ENCODE assay signal across 8 cellular contexts in the genomic region with DNA sequence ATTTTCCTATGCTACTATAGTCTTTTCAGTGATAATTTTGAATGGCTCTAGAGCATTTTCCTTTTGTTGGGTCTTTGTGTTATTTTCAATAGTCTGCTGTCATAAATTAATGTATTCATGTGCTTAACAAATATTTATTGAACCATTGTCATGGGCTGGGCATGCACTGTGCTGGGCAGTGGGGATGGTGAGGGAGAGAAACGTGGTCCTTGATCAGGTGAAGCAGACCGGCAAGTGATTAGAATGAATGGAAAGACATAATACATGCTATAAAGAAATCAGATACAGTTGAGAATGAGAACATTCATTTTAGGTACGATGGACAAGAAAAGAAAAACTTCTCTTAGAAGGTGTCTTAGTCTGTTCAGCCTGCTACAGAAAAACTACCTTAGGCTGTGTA.
"Had no signal": no experiment of that assay in that cellular context is flagged by ENCODE, and none has a peak within 500 bp of the region (broad histone marks: within the 10 kb centered on the region; RNA-seq: fewer than 3 reads in every experiment).

No MANE protein-coding gene starts in this region.

- H3K4me1 ChIP-seq: HAP-1 had no signal

- ATAC-seq: HCT116, HepG2 had no signal

- H3K4me3 ChIP-seq: GM23248, HAP-1 had no signal

- H3K27ac ChIP-seq: GM23248, HL-60 had no signal

- DNase-seq: GM23248, GOT3, H7, KBM-7 had no signal

- H3K36me3 ChIP-seq: HAP-1 had no signal

- FAIRE-seq: HepG2 had no signal

- H3K9me3 ChIP-seq: HAP-1 had no signal
